In the genomic region with DNA sequence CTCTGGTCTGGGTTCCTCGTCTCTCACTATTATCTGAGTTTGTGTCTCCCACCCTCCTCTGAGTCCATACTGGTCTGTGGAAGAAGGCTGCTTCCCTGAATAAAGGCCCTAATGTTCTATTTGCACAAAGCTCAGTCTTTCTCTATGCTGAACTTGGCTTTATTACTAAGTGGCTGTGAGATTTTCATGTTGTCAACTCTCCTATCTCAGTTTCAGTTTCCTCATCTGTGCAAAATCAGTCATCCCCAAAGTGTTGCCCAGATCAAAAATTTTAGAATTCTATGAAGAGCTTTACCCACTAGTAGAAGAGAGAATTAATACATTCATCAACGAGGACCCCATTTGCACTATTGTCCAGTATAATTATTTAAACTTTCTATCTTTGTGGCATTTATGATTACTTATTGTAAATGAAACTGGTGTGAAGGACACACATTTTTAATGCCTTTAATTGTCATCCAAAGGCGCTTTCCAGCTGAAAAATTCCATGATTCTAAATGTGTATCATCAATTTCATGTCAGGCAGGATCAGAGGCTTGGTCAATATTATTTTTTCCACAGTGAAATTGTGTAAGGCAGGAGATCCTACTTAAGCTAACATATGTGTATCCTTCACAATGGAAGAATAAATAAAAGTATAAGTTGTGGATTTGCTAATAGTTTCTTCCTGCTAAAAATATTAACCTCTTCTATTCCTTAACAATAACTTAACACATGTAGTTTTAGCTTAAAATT, we compare ENCODE assay signal across 1 cellular context.
A peak's percentile ranks its signal among the peaks of the same experiment; 100 is the strongest.
TF ChIP-seq lines count a peak whose summit lies in the region.

No MANE protein-coding gene starts in this region.

TF ChIP-seq in HepG2, 621 proteins besides CTCF, POLR2A, EP300 and RAD21 (continued from another document):
- TF ChIP-seq, protein P1, sequence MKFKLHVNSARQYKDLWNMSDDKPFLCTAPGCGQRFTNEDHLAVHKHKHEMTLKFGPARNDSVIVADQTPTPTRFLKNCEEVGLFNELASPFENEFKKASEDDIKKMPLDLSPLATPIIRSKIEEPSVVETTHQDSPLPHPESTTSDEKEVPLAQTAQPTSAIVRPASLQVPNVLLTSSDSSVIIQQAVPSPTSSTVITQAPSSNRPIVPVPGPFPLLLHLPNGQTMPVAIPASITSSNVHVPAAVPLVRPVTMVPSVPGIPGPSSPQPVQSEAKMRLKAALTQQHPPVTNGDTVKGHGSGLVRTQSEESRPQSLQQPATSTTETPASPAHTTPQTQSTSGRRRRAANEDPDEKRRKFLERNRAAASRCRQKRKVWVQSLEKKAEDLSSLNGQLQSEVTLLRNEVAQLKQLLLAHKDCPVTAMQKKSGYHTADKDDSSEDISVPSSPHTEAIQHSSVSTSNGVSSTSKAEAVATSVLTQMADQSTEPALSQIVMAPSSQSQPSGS (CRISPR knock-in tag; IDR thresholded peaks at IDR 0.05), result no peak
- TF ChIP-seq MAFK (conservative IDR thresholded peaks at IDR 0.05 in 1 of 2, IDR thresholded peaks at IDR 0.05 in 1 of 2; ENCODE audit: low read length in 2 of 2) (no peak), ZNF652 (CRISPR knock-in tag; IDR thresholded peaks at IDR 0.05; ENCODE audit: borderline replicate concordance, low read depth) (peak; percentile 82), ZNF766 (CRISPR knock-in tag; IDR thresholded peaks at IDR 0.05; ENCODE audit: borderline replicate concordance) (no peak), ZNF83 (CRISPR knock-in tag; IDR thresholded peaks at IDR 0.05; ENCODE audit: borderline replicate concordance) (no peak), RXRB (CRISPR knock-in tag; IDR thresholded peaks at IDR 0.05; ENCODE audit: borderline replicate concordance) (no peak), ZNF468 (CRISPR knock-in tag; IDR thresholded peaks at IDR 0.05) (no peak), ZNF207 (IDR thresholded peaks at IDR 0.05; ENCODE audit: borderline replicate concordance) (no peak), SOX13 (IDR thresholded peaks at IDR 0.05) (no peak), SOX13 (CRISPR knock-in tag; conservative IDR thresholded peaks at IDR 0.05 in 1 of 2, IDR thresholded peaks at IDR 0.05 in 1 of 2) (peak in 1 of 2 experiments; percentile 43; a peak in 1 of 4 replicates), HNRNPL (IDR thresholded peaks at IDR 0.05; ENCODE audit: low read depth, low read length) (no peak), PLRG1 (conservative IDR thresholded peaks at IDR 0.05) (no peak), SALL2 (CRISPR knock-in tag; IDR thresholded peaks at IDR 0.05) (no peak), TSC22D2 (CRISPR knock-in tag; IDR thresholded peaks at IDR 0.05; ENCODE audit: borderline replicate concordance) (no peak), ZNF660 (CRISPR knock-in tag; IDR thresholded peaks at IDR 0.05; ENCODE audit: borderline replicate concordance, low read depth) (no peak), ZNF891 (CRISPR knock-in tag; IDR thresholded peaks at IDR 0.05) (no peak), HMGA1 (CRISPR knock-in tag; conservative IDR thresholded peaks at IDR 0.05) (no peak), CC2D1A (CRISPR knock-in tag; IDR thresholded peaks at IDR 0.05) (no peak), STAT5B (CRISPR knock-in tag; IDR thresholded peaks at IDR 0.05) (no peak), ZNF251 (CRISPR knock-in tag; IDR thresholded peaks at IDR 0.05) (no peak), TAF1 (CRISPR knock-in tag; IDR thresholded peaks at IDR 0.05) (no peak), CEBPB (IDR thresholded peaks at IDR 0.05; ENCODE audit: borderline replicate concordance, low read depth, low read length) (0 out of 2 replicates have a peak, but pooled peaks have one; percentile 34), CEBPG (CRISPR knock-in tag; IDR thresholded peaks at IDR 0.05) (peak; percentile 50), ZMAT3 (CRISPR knock-in tag; conservative IDR thresholded peaks at IDR 0.05) (no peak), KAT7 (CRISPR knock-in tag; IDR thresholded peaks at IDR 0.05; ENCODE audit: borderline replicate concordance) (no peak), ZNF256 (CRISPR knock-in tag; conservative IDR thresholded peaks at IDR 0.05) (no peak), ZIK1 (CRISPR knock-in tag; IDR thresholded peaks at IDR 0.05; ENCODE audit: borderline replicate concordance, low read depth) (no peak), RELA (CRISPR knock-in tag; IDR thresholded peaks at IDR 0.05) (no peak), ZNF232 (CRISPR knock-in tag; IDR thresholded peaks at IDR 0.05; ENCODE audit: borderline replicate concordance) (no peak), TOE1 (CRISPR knock-in tag; IDR thresholded peaks at IDR 0.05) (peak; percentile 22; the same call in 1 of the 2 replicates), NCOA2 (CRISPR knock-in tag; IDR thresholded peaks at IDR 0.05) (peak; percentile 43; the same call in 1 of the 2 replicates), FOXA1 (IDR thresholded peaks at IDR 0.05) (no peak), FOXA1 (CRISPR knock-in tag; IDR thresholded peaks at IDR 0.05) (no peak), ZNF484 (CRISPR knock-in tag; IDR thresholded peaks at IDR 0.05; ENCODE audit: borderline replicate concordance, low read depth) (no peak), CREB1 (IDR thresholded peaks at IDR 0.05) (no peak), CREB1 (CRISPR knock-in tag; IDR thresholded peaks at IDR 0.05) (peak; percentile 2; the same call in 1 of the 2 replicates), ZNF510 (CRISPR knock-in tag; IDR thresholded peaks at IDR 0.05; ENCODE audit: low read depth) (peak; percentile 44; the same call in 1 of the 2 replicates), SMAD3 (CRISPR knock-in tag; IDR thresholded peaks at IDR 0.05) (no peak), MZF1 (CRISPR knock-in tag; IDR thresholded peaks at IDR 0.05; ENCODE audit: borderline replicate concordance) (no peak), ZC3H13 (CRISPR knock-in tag; IDR thresholded peaks at IDR 0.05) (no peak)
- TF ChIP-seq, protein P2, sequence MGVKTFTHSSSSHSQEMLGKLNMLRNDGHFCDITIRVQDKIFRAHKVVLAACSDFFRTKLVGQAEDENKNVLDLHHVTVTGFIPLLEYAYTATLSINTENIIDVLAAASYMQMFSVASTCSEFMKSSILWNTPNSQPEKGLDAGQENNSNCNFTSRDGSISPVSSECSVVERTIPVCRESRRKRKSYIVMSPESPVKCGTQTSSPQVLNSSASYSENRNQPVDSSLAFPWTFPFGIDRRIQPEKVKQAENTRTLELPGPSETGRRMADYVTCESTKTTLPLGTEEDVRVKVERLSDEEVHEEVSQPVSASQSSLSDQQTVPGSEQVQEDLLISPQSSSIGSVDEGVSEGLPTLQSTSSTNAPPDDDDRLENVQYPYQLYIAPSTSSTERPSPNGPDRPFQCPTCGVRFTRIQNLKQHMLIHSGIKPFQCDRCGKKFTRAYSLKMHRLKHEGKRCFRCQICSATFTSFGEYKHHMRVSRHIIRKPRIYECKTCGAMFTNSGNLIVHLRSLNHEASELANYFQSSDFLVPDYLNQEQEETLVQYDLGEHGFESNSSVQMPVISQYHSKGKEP (CRISPR knock-in tag; IDR thresholded peaks at IDR 0.05), result no peak
- TF ChIP-seq, protein P3, sequence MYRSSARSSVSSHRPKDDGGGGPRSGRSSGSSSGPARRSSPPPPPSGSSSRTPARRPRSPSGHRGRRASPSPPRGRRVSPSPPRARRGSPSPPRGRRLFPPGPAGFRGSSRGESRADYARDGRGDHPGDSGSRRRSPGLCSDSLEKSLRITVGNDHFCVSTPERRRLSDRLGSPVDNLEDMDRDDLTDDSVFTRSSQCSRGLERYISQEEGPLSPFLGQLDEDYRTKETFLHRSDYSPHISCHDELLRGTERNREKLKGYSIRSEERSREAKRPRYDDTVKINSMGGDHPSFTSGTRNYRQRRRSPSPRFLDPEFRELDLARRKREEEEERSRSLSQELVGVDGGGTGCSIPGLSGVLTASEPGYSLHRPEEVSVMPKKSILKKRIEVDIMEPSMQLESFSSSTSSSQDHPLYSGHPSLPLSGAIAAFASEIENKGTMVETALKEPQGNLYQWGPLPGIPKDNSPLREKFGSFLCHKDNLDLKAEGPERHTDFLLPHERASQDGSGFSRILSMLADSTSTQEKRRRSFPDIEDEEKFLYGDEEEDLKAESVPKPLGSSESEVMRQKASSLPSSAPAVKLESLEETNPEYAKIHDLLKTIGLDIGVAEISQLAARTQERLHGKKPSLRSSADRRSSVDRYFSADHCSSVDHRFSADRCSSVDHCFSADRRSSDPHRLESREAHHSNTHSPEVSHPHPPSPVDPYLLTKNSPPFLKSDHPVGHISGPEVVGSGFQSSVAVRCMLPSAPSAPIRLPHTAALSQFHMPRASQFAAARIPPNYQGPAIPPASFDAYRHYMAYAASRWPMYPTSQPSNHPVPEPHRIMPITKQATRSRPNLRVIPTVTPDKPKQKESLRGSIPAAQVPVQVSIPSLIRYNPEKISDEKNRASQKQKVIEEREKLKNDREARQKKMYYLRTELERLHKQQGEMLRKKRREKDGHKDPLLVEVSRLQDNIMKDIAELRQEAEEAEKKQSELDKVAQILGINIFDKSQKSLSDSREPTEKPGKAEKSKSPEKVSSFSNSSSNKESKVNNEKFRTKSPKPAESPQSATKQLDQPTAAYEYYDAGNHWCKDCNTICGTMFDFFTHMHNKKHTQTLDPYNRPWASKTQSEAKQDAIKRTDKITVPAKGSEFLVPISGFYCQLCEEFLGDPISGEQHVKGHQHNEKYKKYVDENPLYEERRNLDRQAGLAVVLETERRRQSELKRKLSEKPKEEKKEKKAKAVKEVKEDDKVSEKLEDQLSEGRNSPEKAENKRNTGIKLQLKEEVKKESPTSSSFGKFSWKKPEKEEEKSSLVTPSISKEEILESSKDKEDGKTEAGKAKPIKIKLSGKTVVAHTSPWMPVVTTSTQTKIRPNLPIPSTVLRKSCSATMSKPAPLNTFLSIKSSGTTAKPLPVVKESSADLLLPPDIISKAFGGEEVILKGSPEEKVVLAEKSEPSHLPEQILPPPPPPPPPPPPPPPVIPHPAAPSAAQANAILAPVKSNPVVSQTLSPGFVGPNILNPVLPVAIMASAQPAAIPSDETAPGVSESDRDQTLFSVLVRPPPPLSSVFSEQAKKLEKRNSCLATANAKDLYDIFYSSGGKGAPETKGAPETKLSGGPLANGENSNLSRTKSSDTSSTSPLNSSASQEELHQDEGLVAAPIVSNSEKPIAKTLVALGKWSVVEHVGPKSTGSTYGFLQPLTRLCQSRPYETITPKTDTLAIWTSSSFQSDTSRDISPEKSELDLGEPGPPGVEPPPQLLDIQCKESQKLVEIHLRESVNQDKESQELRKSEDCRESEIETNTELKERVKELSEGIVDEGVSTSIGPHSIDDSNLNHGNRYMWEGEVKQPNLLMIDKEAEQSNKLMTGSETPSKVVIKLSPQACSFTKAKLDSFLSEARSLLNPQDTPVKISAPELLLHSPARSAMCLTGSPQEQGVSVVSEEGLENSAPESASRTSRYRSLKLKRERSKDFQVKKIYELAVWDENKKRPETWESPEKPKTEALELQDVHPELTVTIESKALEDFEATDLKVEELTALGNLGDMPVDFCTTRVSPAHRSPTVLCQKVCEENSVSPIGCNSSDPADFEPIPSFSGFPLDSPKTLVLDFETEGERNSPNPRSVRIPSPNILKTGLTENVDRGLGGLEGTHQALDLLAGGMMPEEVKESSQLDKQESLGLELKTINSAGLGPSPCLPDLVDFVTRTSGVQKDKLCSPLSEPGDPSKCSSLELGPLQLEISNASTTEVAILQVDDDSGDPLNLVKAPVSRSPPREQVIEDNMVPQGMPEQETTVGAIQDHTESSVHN (CRISPR knock-in tag; IDR thresholded peaks at IDR 0.05), result no peak
- TF ChIP-seq, protein P4, sequence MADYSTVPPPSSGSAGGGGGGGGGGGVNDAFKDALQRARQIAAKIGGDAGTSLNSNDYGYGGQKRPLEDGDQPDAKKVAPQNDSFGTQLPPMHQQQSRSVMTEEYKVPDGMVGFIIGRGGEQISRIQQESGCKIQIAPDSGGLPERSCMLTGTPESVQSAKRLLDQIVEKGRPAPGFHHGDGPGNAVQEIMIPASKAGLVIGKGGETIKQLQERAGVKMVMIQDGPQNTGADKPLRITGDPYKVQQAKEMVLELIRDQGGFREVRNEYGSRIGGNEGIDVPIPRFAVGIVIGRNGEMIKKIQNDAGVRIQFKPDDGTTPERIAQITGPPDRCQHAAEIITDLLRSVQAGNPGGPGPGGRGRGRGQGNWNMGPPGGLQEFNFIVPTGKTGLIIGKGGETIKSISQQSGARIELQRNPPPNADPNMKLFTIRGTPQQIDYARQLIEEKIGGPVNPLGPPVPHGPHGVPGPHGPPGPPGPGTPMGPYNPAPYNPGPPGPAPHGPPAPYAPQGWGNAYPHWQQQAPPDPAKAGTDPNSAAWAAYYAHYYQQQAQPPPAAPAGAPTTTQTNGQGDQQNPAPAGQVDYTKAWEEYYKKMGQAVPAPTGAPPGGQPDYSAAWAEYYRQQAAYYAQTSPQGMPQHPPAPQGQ (CRISPR knock-in tag; IDR thresholded peaks at IDR 0.05; ENCODE audit: borderline replicate concordance), result no peak
- TF ChIP-seq, protein P5, sequence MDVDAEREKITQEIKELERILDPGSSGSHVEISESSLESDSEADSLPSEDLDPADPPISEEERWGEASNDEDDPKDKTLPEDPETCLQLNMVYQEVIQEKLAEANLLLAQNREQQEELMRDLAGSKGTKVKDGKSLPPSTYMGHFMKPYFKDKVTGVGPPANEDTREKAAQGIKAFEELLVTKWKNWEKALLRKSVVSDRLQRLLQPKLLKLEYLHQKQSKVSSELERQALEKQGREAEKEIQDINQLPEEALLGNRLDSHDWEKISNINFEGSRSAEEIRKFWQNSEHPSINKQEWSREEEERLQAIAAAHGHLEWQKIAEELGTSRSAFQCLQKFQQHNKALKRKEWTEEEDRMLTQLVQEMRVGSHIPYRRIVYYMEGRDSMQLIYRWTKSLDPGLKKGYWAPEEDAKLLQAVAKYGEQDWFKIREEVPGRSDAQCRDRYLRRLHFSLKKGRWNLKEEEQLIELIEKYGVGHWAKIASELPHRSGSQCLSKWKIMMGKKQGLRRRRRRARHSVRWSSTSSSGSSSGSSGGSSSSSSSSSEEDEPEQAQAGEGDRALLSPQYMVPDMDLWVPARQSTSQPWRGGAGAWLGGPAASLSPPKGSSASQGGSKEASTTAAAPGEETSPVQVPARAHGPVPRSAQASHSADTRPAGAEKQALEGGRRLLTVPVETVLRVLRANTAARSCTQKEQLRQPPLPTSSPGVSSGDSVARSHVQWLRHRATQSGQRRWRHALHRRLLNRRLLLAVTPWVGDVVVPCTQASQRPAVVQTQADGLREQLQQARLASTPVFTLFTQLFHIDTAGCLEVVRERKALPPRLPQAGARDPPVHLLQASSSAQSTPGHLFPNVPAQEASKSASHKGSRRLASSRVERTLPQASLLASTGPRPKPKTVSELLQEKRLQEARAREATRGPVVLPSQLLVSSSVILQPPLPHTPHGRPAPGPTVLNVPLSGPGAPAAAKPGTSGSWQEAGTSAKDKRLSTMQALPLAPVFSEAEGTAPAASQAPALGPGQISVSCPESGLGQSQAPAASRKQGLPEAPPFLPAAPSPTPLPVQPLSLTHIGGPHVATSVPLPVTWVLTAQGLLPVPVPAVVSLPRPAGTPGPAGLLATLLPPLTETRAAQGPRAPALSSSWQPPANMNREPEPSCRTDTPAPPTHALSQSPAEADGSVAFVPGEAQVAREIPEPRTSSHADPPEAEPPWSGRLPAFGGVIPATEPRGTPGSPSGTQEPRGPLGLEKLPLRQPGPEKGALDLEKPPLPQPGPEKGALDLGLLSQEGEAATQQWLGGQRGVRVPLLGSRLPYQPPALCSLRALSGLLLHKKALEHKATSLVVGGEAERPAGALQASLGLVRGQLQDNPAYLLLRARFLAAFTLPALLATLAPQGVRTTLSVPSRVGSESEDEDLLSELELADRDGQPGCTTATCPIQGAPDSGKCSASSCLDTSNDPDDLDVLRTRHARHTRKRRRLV (CRISPR knock-in tag; IDR thresholded peaks at IDR 0.05), result no peak
- TF ChIP-seq, protein P6, sequence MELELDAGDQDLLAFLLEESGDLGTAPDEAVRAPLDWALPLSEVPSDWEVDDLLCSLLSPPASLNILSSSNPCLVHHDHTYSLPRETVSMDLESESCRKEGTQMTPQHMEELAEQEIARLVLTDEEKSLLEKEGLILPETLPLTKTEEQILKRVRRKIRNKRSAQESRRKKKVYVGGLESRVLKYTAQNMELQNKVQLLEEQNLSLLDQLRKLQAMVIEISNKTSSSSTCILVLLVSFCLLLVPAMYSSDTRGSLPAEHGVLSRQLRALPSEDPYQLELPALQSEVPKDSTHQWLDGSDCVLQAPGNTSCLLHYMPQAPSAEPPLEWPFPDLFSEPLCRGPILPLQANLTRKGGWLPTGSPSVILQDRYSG (CRISPR knock-in tag; IDR thresholded peaks at IDR 0.05), result no peak
